1 cellular context compared by ENCODE assay signal in the genomic region with DNA sequence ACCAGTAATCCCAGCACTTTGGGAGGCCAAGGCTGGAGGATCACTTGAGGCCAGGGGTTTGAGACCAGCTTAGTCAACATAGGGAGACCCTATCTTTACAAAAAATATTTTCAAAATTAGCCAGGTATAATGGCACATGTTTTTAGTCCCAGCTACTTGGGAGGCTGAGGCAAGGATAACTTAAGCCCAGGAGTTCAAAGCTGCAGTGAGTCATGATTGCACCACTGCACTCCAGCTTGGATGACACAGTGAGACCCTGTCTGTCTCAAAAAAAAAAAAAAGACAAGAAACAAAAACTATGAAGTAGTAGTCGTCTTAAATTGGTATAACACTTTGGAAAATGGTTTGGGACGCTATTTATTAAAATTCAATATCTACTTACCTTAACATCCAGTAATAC.
TF ChIP-seq lines count a peak whose summit lies in the region.

No MANE protein-coding gene starts in this region.

TF ChIP-seq in endothelial cell of umbilical vein, 7 proteins besides CTCF, POLR2A, EP300 and RAD21 (continued from another document):
- no peak for TF ChIP-seq EZH2 (IDR thresholded peaks at IDR 0.05; ENCODE audit: borderline replicate concordance, low read depth, low read length, severe bottlenecking)
- TF ChIP-seq JUN (IDR thresholded peaks at IDR 0.05; ENCODE audit: borderline replicate concordance, insufficient read depth, insufficient read length, low read depth) = no peak
- TF ChIP-seq GATA2 (IDR thresholded peaks at IDR 0.05; ENCODE audit: insufficient read depth, insufficient read length, low read depth, low read length) = no peak
